ENCODE assay signal across 8 cellular contexts in genomic region chr20:33291830-33292355, GRCh38.
DNase-seq lines count a peak whose midpoint lies in the region; TF ChIP-seq lines count a peak whose summit lies in the region.

No MANE protein-coding gene starts in this region.

- no peaks in the 10 kb centered on the region for H3K4me1 ChIP-seq in tibial artery

- peak; percentile 93 for TF ChIP-seq CTCF in epithelial cell of esophagus (IDR thresholded peaks at IDR 0.05; ENCODE audit: insufficient read depth, low read depth, low read length, missing control alignments)
- TF ChIP-seq CTCF in tibial artery (IDR thresholded peaks at IDR 0.05), result peak; percentile 33 to 60

- H3K9me3 ChIP-seq in tibial artery, result no peaks in the 10 kb centered on the region

- no peak overlapping the region for H3K27ac ChIP-seq in tibial artery

- H3K36me3 ChIP-seq in tibial artery, result no peaks in the 10 kb centered on the region

- intact Hi-C loops in tibial artery (cut with DNase I; ENCODE audit: low total_unique reads), result no loop called here

- H3K4me3 ChIP-seq in epithelial cell of esophagus (ENCODE audit: low read length) (no peak overlapping the region), tibial artery (no peak overlapping the region)

- DNase-seq in NK-92 treated with Interleukin-12 subunit alpha and Interleukin-12 subunit beta, amount 100 ng/mL, for 24 hours (lab: John Stamatoyannopoulos, UW), result peak; percentile 44
- no peak for DNase-seq in NK-92 (lab: John Stamatoyannopoulos, UW; ENCODE audit: unreplicated experiment)
- peak; percentile 37 to 75 for DNase-seq in NCI-H526 (lab: John Stamatoyannopoulos, UW)
- peak; percentile 9 for DNase-seq in activated CD8-positive, alpha-beta memory T cell treated with anti-CD3 and anti-CD28 coated beads, Interleukin-2, amount 50 U/mL, for 24 hours (ENCODE audit: extremely low read depth)
- DNase-seq in epithelial cell of esophagus (ENCODE audit: low read depth), result peak; percentile 22
- DNase-seq in nucleus accumbens (lab: John Stamatoyannopoulos, UW), result peak in 37 of 56 donors; percentile 2 to 76 (median 20)
- DNase-seq in tibial artery, result peak in 1 of 2 donors; percentile 25
- no peak for DNase-seq in T1000 (lab: John Stamatoyannopoulos, UW)

- peaks cover 0 to 40% of the 10 kb centered on the region in 2 donors for H3K27me3 ChIP-seq in tibial artery

Comparison
In these comparisons a context has a peak if more than half of its experiments do, and no peak if none do; other contexts are left out.
1. DNase-seq: peak in NK-92 treated with Interleukin-12 subunit alpha and Interleukin-12 subunit beta, amount 100 ng/mL, for 24 hours (single experiment), NCI-H526 (2 of 2), activated CD8-positive, alpha-beta memory T cell treated with anti-CD3 and anti-CD28 coated beads, Interleukin-2, amount 50 U/mL, for 24 hours (single experiment), epithelial cell of esophagus (single experiment) and nucleus accumbens (37 of 56); none in NK-92 (single experiment) and T1000 (single experiment).